Comparison of ENCODE assay signal across 8 cellular contexts in the genomic region with DNA sequence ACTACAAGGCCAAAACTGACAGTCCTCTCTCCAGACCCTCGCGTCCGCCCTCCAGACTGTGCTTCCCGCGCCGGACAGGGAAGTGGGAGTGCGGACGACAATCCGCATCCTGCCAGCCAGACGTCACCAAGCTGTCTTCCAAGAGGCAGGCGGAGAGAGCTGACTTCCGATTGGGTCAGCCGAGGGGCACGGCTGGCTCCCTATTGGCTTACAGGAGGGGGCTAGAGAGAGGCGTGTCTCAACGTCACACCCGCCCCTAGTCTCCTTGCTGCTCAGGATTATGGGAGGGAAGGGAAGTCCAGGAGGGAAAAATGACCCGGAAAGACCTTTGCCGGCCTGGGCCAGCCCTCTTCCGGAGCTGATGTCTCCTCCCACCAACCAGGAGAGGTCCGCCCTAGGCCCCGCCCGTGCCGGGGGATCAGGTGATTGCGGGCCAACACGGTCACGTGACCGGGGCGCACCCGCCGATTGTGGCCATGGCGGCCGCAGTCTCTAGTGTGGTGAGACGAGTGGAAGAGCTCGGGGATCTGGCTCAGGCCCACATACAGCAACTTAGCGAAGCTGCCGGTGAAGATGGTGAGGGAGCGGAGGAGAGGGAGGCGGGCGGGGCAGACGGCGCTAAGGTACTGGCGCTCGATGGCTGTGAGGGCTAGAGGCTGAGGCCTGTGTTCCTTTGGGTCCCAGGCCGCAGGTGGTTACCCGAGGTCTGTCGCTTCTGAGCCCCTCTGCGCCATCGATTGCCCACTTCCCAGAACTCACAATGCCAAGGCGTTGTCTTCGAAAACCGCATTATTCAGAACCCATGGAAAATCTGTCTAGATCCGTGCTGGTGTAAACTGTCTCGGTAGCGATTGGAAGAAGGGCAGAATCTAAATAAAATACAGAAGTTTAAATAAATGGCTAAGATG. TPM values are rescaled to one million over a fixed set of nuclear protein-coding genes. Genes with fewer than 3 reads are reported as not detected.
DNase-seq lines count a peak whose midpoint lies in the region; ATAC-seq and TF ChIP-seq lines count a peak whose summit lies in the region.

TSS of gene RIMOC1 (plus strand) at position 453 of the 908 bp plus-strand sequence. CDS start at position 477, 24 bp downstream.

- peak; percentile 98 for ATAC-seq in HG03432 (IDR thresholded peaks at IDR 0.05; ENCODE audit: unreplicated experiment)

- DNase-seq in AG20443 (ENCODE audit: low spot score) = peak; percentile 99
- DNase-seq in NCI-H510A (lab: John Stamatoyannopoulos, UW) = peak; percentile 98
- peak; percentile 95 for DNase-seq in activated CD4-positive, alpha-beta T cell treated with anti-CD3 and anti-CD28 coated beads for 1 hour
- DNase-seq in cerebellum (ENCODE audit: low spot score) = peak; percentile 99
- DNase-seq in islet precursor cell = peak; percentile 100
- peak; percentile 95 to 98 (median 97) for DNase-seq in stimulated activated CD4-positive, alpha-beta T cell treated with anti-CD3 and anti-CD28 coated beads, Interleukin-12 subunit alpha, Interleukin-12 subunit beta, amount 100 ng/mL, for 48 hours (ENCODE audit: low read depth in 2 of 3, low spot score in 1 of 3)

- TF ChIP-seq POLR2A in GM19099 (IDR thresholded peaks at IDR 0.05; ENCODE audit: extremely low read depth, insufficient read length, low read depth) = peak; percentile 94

RNA-seq across cellular contexts. Expression of gene RIMOC1, which starts in this region (rescaled TPM):
- 27.6 TPM for total RNA-seq in cerebellum

Comparison
In these comparisons a context has a peak if more than half of its experiments do, and no peak if none do; other contexts are left out.
1. Peak in every context shown above with its lines: DNase-seq and ATAC-seq.